Comparison of ENCODE assay signal across 8 cellular contexts in genomic region chr11:33161120-33162005, GRCh38. TPM values are rescaled to one million over a fixed set of nuclear protein-coding genes. Genes with fewer than 3 reads are reported as not detected.
DNase-seq lines count a peak whose midpoint lies in the region; ATAC-seq and FAIRE-seq lines count a peak whose summit lies in the region.

Gene CSTF3 (minus strand): TSS chr11:33161480. CDS start chr11:33161325, 155 bp downstream.

- DNase-seq in AML-193 (lab: John Stamatoyannopoulos, UW) (peak; percentile 96 to 97), NCI-H460 (ENCODE audit: extremely low read depth, low read depth) (peak; percentile 96), cerebellar nuclear complex (lab: John Stamatoyannopoulos, UW) (peak; percentile 83 to 99)
- peak; percentile 94 for DNase-seq in activated CD4-positive, CD25-positive, alpha-beta regulatory T cell treated with anti-CD3 and anti-CD28 coated beads, Interleukin-2, amount 50 U/mL, for 72 hours
- DNase-seq in stimulated activated CD4-positive, alpha-beta T cell treated with anti-CD3 and anti-CD28 coated beads, Interleukin-12 subunit alpha, Interleukin-12 subunit beta, amount 100 ng/mL, for 4 hours, result peak; percentile 98

- ATAC-seq in GM19043 (IDR thresholded peaks at IDR 0.05; ENCODE audit: low read depth, unreplicated experiment) (peak; percentile 85), HG03378 (IDR thresholded peaks at IDR 0.05; ENCODE audit: unreplicated experiment) (peak; percentile 75)

- peak; percentile 64 for FAIRE-seq in islet of Langerhans (lab: Jason Lieb, UNC)

RNA-seq across cellular contexts. Expression of gene CSTF3, which starts in this region (rescaled TPM):
- total RNA-seq in NCI-H460 (2014; rRNA removed; shearing (Covaris generic)), result 31.1 and 37.3 TPM in 2 replicates
- polyA plus RNA-seq in NCI-H460 (2014; cell fraction: nucleus; rRNA removed), result 27.6 and 41.3 TPM in 2 replicates

Comparison
In these comparisons a context has a peak if more than half of its experiments do, and no peak if none do; other contexts are left out.
1. Peak in every context shown above with its lines: DNase-seq and ATAC-seq.